In genomic region chr2:216081012-216081411, GRCh38 we compare ENCODE assay signal across 8 cellular contexts. TPM values are rescaled to one million over a fixed set of nuclear protein-coding genes. Genes with fewer than 3 reads are reported as not detected.
DNase-seq lines count a peak whose midpoint lies in the region; ATAC-seq lines count a peak whose summit lies in the region.

No MANE protein-coding gene starts in this region.

- H3K9me3 ChIP-seq in BLaER1, result no peaks in the 10 kb centered on the region
- H3K9me3 ChIP-seq in HUES6 (ENCODE audit: control insufficient read depth, insufficient read depth, low read depth, low read length), result no peaks in the 10 kb centered on the region
- H3K9me3 ChIP-seq in naive thymus-derived CD4-positive, alpha-beta T cell (ENCODE audit: control insufficient read depth in 2 of 3, low read length in 3 of 3), result no peaks in the 10 kb centered on the region

- no peak for DNase-seq in caudate nucleus (lab: John Stamatoyannopoulos, UW)
- no peak for DNase-seq in naive thymus-derived CD4-positive, alpha-beta T cell
- DNase-seq in NCI-H187 treated with DMSO at 0.1 percent for 48 hours (lab: John Stamatoyannopoulos, UW), result no peak
- DNase-seq in DMS53 treated with DMSO at 0.1 percent for 48 hours (lab: John Stamatoyannopoulos, UW; ENCODE audit: unreplicated experiment), result no peak

- no peaks in the 10 kb centered on the region for H3K27me3 Mint-ChIP-seq in naive thymus-derived CD4-positive, alpha-beta T cell

- H3K9me3 Mint-ChIP-seq in naive thymus-derived CD4-positive, alpha-beta T cell, result no peaks in the 10 kb centered on the region

- intact Hi-C loops in naive thymus-derived CD4-positive, alpha-beta T cell (cut with micrococcal nuclease), result loop anchor here (1.0 to 10.0 kb wide), 5 partner anchors 23 to 1276 kb away; partner anchors contain the start of genes BARD1 (in 2 of the 2), ATIC (in 1 of the 2) and XRCC5 (in 1 of the 2)

- peaks cover 0 to 9% (median 2%) of the 10 kb centered on the region in 5 donors for H3K36me3 Mint-ChIP-seq in naive thymus-derived CD4-positive, alpha-beta T cell

- H3K27me3 ChIP-seq in BLaER1 (peaks cover 44% of the 10 kb centered on the region), HUES6 (ENCODE audit: control insufficient read depth, insufficient read depth, low read length) (no peaks in the 10 kb centered on the region)
- no peaks in the 10 kb centered on the region for H3K27me3 ChIP-seq in naive thymus-derived CD4-positive, alpha-beta T cell (ENCODE audit: control insufficient read depth in 2 of 2, insufficient read depth in 2 of 2, low read length in 2 of 2)

- ATAC-seq in naive thymus-derived CD4-positive, alpha-beta T cell, result no peak
- no peak for ATAC-seq in HG02870 (IDR thresholded peaks at IDR 0.05; ENCODE audit: unreplicated experiment)
- no peak for ATAC-seq in HG02981 (IDR thresholded peaks at IDR 0.05; ENCODE audit: unreplicated experiment)

- H3K9ac ChIP-seq in BLaER1 (no peak overlapping the region), HUES6 (ENCODE audit: low read length) (peak overlapping the region; percentile 72)

- peak overlapping the region; percentile 76 to 97 (median 94) for H3K4me3 Mint-ChIP-seq in naive thymus-derived CD4-positive, alpha-beta T cell

- no peaks in the 10 kb centered on the region for H3K36me3 ChIP-seq in BLaER1
- H3K36me3 ChIP-seq in HUES6 (ENCODE audit: control insufficient read depth, insufficient read depth, low read length), result no peaks in the 10 kb centered on the region
- peaks cover 0 to 3% (median 0%) of the 10 kb centered on the region in 3 experiments for H3K36me3 ChIP-seq in naive thymus-derived CD4-positive, alpha-beta T cell (ENCODE audit: control insufficient read depth in 2 of 3, insufficient read depth in 3 of 3, low read length in 3 of 3)

- H3K27ac Mint-ChIP-seq in naive thymus-derived CD4-positive, alpha-beta T cell, result peak overlapping the region; percentile 86 to 97 (median 95)

- H3K27ac ChIP-seq in BLaER1 (no peak overlapping the region), HUES6 (ENCODE audit: low read depth, low read length) (no peak overlapping the region), caudate nucleus (ENCODE audit: low read depth, low read length) (peak overlapping the region; percentile 82)
- peak overlapping the region; percentile 77 for H3K27ac ChIP-seq in naive thymus-derived CD4-positive, alpha-beta T cell (ENCODE audit: low read depth, low read length)

- peaks cover 46 to 75% (median 62%) of the 10 kb centered on the region in 7 donors for H3K4me1 Mint-ChIP-seq in naive thymus-derived CD4-positive, alpha-beta T cell

- H4K20me1 ChIP-seq in BLaER1, result no peaks in the 10 kb centered on the region

- H3K4me3 ChIP-seq in BLaER1 (peak overlapping the region; percentile 63), HUES6 (ENCODE audit: low read depth, low read length) (peak overlapping the region; percentile 83)
- peak overlapping the region; percentile 95 for H3K4me3 ChIP-seq in naive thymus-derived CD4-positive, alpha-beta T cell (ENCODE audit: low read length)

- peak overlapping the region; percentile 87 for H3K4me2 ChIP-seq in BLaER1

- CTCF ChIA-PET in naive thymus-derived CD4-positive, alpha-beta T cell (lab: Charles Lee), result interaction anchor here (1.0 to 1.8 kb wide), 3 partner anchors 12 to 28 kb away, joined by 3 to 12 read pairs (median 3); partner anchors contain the start of gene XRCC5

- H3K4me1 ChIP-seq in BLaER1, result peaks cover 33% of the 10 kb centered on the region
- H3K4me1 ChIP-seq in HUES6 (ENCODE audit: control insufficient read depth, insufficient read depth, low read length), result peaks cover 26% of the 10 kb centered on the region
- peaks cover 42 to 52% of the 10 kb centered on the region in 2 donors for H3K4me1 ChIP-seq in naive thymus-derived CD4-positive, alpha-beta T cell (ENCODE audit: control insufficient read depth in 2 of 2, insufficient read depth in 2 of 2, low read length in 2 of 2)

- POLR2A ChIA-PET in naive thymus-derived CD4-positive, alpha-beta T cell (lab: Charles Lee), result interaction anchor here (0.7 to 7.3 kb wide), 8 partner anchors 9 to 48 kb away, joined by 3 to 166 read pairs (median 5); partner anchors contain the start of gene XRCC5

RNA-seq across cellular contexts. Expression of gene PECR, which starts 0.6 kb away (rescaled TPM):
- 10 to 100 TPM; 15.7 to 29.9 (median 20.6) TPM for total RNA-seq in naive thymus-derived CD4-positive, alpha-beta T cell
- polyA plus RNA-seq in naive thymus-derived CD4-positive, alpha-beta T cell, result 10 to 100 TPM; 31.9 to 34.4 TPM

RNA-seq across cellular contexts. Expression of gene TMEM169, which starts 0.7 kb away (rescaled TPM):
- total RNA-seq in naive thymus-derived CD4-positive, alpha-beta T cell, result 1 to 10 TPM; 2.0 to 5.1 (median 2.6) TPM
- polyA plus RNA-seq in naive thymus-derived CD4-positive, alpha-beta T cell, result 1 to 10 TPM; 3.7 to 4.3 TPM

RNA-seq across cellular contexts. Expression of gene XRCC5, which starts 28.1 kb away (rescaled TPM):
- total RNA-seq in naive thymus-derived CD4-positive, alpha-beta T cell, result 100 to 1,000 TPM; 168 to 347 (median 228) TPM
- polyA plus RNA-seq in naive thymus-derived CD4-positive, alpha-beta T cell, result 100 to 1,000 TPM; 297 to 316 TPM

Comparison
In these comparisons a context has a peak if more than half of its experiments do, and no peak if none do; other contexts are left out.
1. H3K27ac ChIP-seq: peak in caudate nucleus (single experiment) and naive thymus-derived CD4-positive, alpha-beta T cell (single experiment); none in BLaER1 (single experiment) and HUES6 (single experiment).
2. Peak in every context shown above with its lines, with median percentiles within 50 percentile points of each other: H3K4me3 ChIP-seq.